Comparison of ENCODE assay signal across 1 cellular context in genomic region chr2:34093790-34094189, GRCh38.
TF ChIP-seq lines count a peak whose summit lies in the region.

No MANE protein-coding gene starts in this region.

TF ChIP-seq in GM12878, 131 proteins besides CTCF, POLR2A, EP300 and RAD21 (continued from another document):
- peak; percentile 39 for TF ChIP-seq ZNF687 (IDR thresholded peaks at IDR 0.05)
- no peak for TF ChIP-seq ZZZ3 (IDR thresholded peaks at IDR 0.05; ENCODE audit: control insufficient read depth, insufficient read length, low read depth)
- TF ChIP-seq MTA2 (IDR thresholded peaks at IDR 0.05; ENCODE audit: low read depth), result peak; percentile 92
- TF ChIP-seq RAD51 (IDR thresholded peaks at IDR 0.05), result peak; percentile 62
- peak; percentile 81 for TF ChIP-seq MEF2B (IDR thresholded peaks at IDR 0.05; ENCODE audit: partially characterized antibody, poor library complexity, severe bottlenecking)
- TF ChIP-seq PAX8 (IDR thresholded peaks at IDR 0.05), result no peak
